Comparison of ENCODE assay signal across 9 cellular contexts in the genomic region with DNA sequence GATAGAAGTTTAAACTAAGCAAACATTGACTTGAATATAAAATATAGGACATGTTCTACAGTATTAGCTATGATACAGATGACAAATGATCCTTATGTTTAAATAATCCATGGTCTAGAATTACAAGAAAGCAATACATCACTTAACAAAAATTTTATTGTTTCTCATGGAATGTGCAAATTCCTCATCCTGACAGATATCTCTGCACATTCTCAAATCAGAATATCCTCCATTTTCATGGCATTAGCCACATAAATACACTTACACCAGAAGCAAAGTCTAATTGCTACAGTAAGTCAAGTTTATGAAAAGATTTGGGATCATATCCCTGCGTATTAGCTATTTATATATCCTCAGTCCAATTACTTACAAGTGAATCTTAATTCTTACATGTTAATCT. TPM values are rescaled to one million over a fixed set of nuclear protein-coding genes. Genes with fewer than 3 reads are reported as not detected.
"Had no signal": no experiment of that assay in that cellular context is flagged by ENCODE, and none has a peak within 500 bp of the region (broad histone marks: within the 10 kb centered on the region; RNA-seq: fewer than 3 reads in every experiment).

No MANE protein-coding gene starts in this region.

- H3K27me3 Mint-ChIP-seq: IgD-negative memory B cell had no signal

- H3K36me3 ChIP-seq: HAP-1 had no signal

- H3K4me1 Mint-ChIP-seq: IgD-negative memory B cell had no signal

- H3K9me3 Mint-ChIP-seq: IgD-negative memory B cell had no signal

- H3K27ac Mint-ChIP-seq: HFFc6, IgD-negative memory B cell had no signal

- H3K9ac ChIP-seq: GM23248 had no signal

- H3K36me3 Mint-ChIP-seq: IgD-negative memory B cell had no signal

- H3K4me3 ChIP-seq: GM23248, HAP-1 had no signal

- ATAC-seq: HCT116, HepG2 had no signal

- H3K4me3 Mint-ChIP-seq: HFFc6, IgD-negative memory B cell had no signal

- DNase-seq: GM23248, GOT3, H7, HFFc6 had no signal

- H3K27ac ChIP-seq: GM23248, HL-60 had no signal

- H3K9me3 ChIP-seq: HAP-1 had no signal

- H3K4me1 ChIP-seq: HAP-1 had no signal

- FAIRE-seq: HepG2 had no signal

RNA-seq across cellular contexts. Expression of a gene that starts 57.6 kb away (rescaled TPM):
- total RNA-seq: GM23248 had no signal
- polyA plus RNA-seq: IgD-negative memory B cell had no signal
